In genomic region chr3:130897316-130897715, GRCh38 we compare ENCODE assay signal across 20 cellular contexts. TPM values are rescaled to one million over a fixed set of nuclear protein-coding genes. Genes with fewer than 3 reads are reported as not detected.
DNase-seq lines count a peak whose midpoint lies in the region; ATAC-seq, FAIRE-seq and TF ChIP-seq lines count a peak whose summit lies in the region.
"Had no signal": no experiment of that assay in that cellular context is flagged by ENCODE, and none has a peak within 500 bp of the region (broad histone marks: within the 10 kb centered on the region; RNA-seq: fewer than 3 reads in every experiment).

No MANE protein-coding gene starts in this region.

- H3K9me3 ChIP-seq in BLaER1 treated with 17β-estradiol and CSF1 and Interleukin-3, amounts not matched to agents 10 nM and 100 nM (replicated peaks in 1 of 11) = no peaks in the 10 kb centered on the region
- H3K9me3 ChIP-seq in hepatocyte (ENCODE audit: low read depth) = no peaks in the 10 kb centered on the region
- H3K9me3 ChIP-seq in kidney (ENCODE audit: control insufficient read depth in 1 of 2, low read length in 2 of 2) = no peaks in the 10 kb centered on the region
- H3K9me3 ChIP-seq: heart left ventricle, left ventricle myocardium inferior, uterus had no signal

- H3K4me1 ChIP-seq in BLaER1 treated with 17β-estradiol and CSF1 and Interleukin-3, amounts not matched to agents 10 nM and 100 nM = peaks cover 25 to 58% (median 40%) of the 10 kb centered on the region in 10 experiments
- peaks cover 3% of the 10 kb centered on the region for H3K4me1 ChIP-seq in hepatocyte (ENCODE audit: insufficient read depth)
- H3K4me1 ChIP-seq in kidney (ENCODE audit: control insufficient read depth in 1 of 2, insufficient read depth in 1 of 2, low read depth in 1 of 2, low read length in 2 of 2) = peaks cover 4 to 12% of the 10 kb centered on the region in 2 donors

- no peak for ATAC-seq in GM21529 (IDR thresholded peaks at IDR 0.05; ENCODE audit: unreplicated experiment)
- ATAC-seq in activated CD4-positive, CD25-positive, alpha-beta regulatory T cell treated with anti-CD3 and anti-CD28 coated beads, Interleukin-2, amount 50 U/mL, for 24 hours = no peak
- ATAC-seq: HCT116; heart left ventricle; natural killer cell treated with Interleukin-12 subunit alpha and Interleukin-12 subunit beta and Interleukin-15 and Interleukin-18, amount 100 ng/mL, for 72 hours; PC-3 had no signal

- no peaks in the 10 kb centered on the region for H3K27me3 Mint-ChIP-seq in activated naive CD8-positive, alpha-beta T cell treated with anti-CD3 and anti-CD28 coated beads for 36 hours
- H3K27me3 Mint-ChIP-seq: natural killer cell treated with Interleukin-12 subunit alpha and Interleukin-12 subunit beta and Interleukin-15 and Interleukin-18, amount 100 ng/mL, for 72 hours; progenitor cell of endocrine pancreas had no signal

- no peak overlapping the region for H3K9ac ChIP-seq in BLaER1 treated with 17β-estradiol and CSF1 and Interleukin-3, amounts not matched to agents 10 nM and 100 nM
- no peak overlapping the region for H3K9ac ChIP-seq in kidney (ENCODE audit: low read length in 2 of 2)

- H3K27ac Mint-ChIP-seq in activated naive CD8-positive, alpha-beta T cell treated with anti-CD3 and anti-CD28 coated beads for 36 hours = no peak overlapping the region
- H3K27ac Mint-ChIP-seq: progenitor cell of endocrine pancreas had no signal

- 78% methylated on average over 2 of the region's 2 CpGs for WGBS in hepatocyte (ENCODE audit: low lambda C conversion rate, missing lambda C conversion rate)

- H3K79me2 ChIP-seq in hepatocyte = peaks cover 78% of the 10 kb centered on the region

- peaks cover 12 to 73% (median 52%) of the 10 kb centered on the region in 11 experiments; a peak in 18 of 22 replicates for H4K20me1 ChIP-seq in BLaER1 treated with 17β-estradiol and CSF1 and Interleukin-3, amounts not matched to agents 10 nM and 100 nM
- H4K20me1 ChIP-seq in hepatocyte (ENCODE audit: insufficient read depth, poor library complexity, severe bottlenecking) = peaks cover 39% of the 10 kb centered on the region

- intact Hi-C loops in kidney (cut with DNase I) = no loop called here

- no peak overlapping the region for H3K4me3 ChIP-seq in BLaER1 treated with 17β-estradiol and CSF1 and Interleukin-3, amounts not matched to agents 10 nM and 100 nM
- H3K4me3 ChIP-seq in hepatocyte (no peak overlapping the region), kidney (ENCODE audit: low read length in 2 of 2) (no peak overlapping the region)
- H3K4me3 ChIP-seq: heart left ventricle, left ventricle myocardium inferior, uterus had no signal

- peak overlapping the region; percentile 8 for H3K4me3 Mint-ChIP-seq in activated naive CD8-positive, alpha-beta T cell treated with anti-CD3 and anti-CD28 coated beads for 36 hours

- DNase-seq in HEK293T (ENCODE audit: extremely low spot score) = no peak
- no peak for DNase-seq in activated naive CD8-positive, alpha-beta T cell treated with anti-CD3 and anti-CD28 coated beads for 36 hours
- peak; percentile 8 for DNase-seq in hepatocyte (ENCODE audit: low spot score)
- no peak for DNase-seq in kidney
- no peak for DNase-seq in HuH-7 (ENCODE audit: low spot score)
- DNase-seq: activated CD4-positive, alpha-beta T cell treated with anti-CD3 and anti-CD28 coated beads for 4 hours; heart left ventricle; left ventricle myocardium inferior; NCI-H187 treated with DMSO at 0.1 percent for 48 hours; NCI-H748 treated with DMSO at 0.1 percent for 48 hours; PC-3; SHP77; uterus had no signal

- no peaks in the 10 kb centered on the region for H3K9me3 Mint-ChIP-seq in activated naive CD8-positive, alpha-beta T cell treated with anti-CD3 and anti-CD28 coated beads for 36 hours
- H3K9me3 Mint-ChIP-seq: natural killer cell treated with Interleukin-12 subunit alpha and Interleukin-12 subunit beta and Interleukin-15 and Interleukin-18, amount 100 ng/mL, for 72 hours had no signal

- no peak for FAIRE-seq in kidney (lab: Jason Lieb, UNC)
- FAIRE-seq: GM18507 had no signal

- H3K36me3 ChIP-seq in BLaER1 treated with 17β-estradiol and CSF1 and Interleukin-3, amounts not matched to agents 10 nM and 100 nM = no peaks in the 10 kb centered on the region
- H3K36me3 ChIP-seq in hepatocyte (replicated peaks; ENCODE audit: insufficient read depth, low read depth) (no peaks in the 10 kb centered on the region), kidney (ENCODE audit: control insufficient read depth in 1 of 2, insufficient read depth in 2 of 2, low read length in 2 of 2) (no peaks in the 10 kb centered on the region)
- H3K36me3 ChIP-seq: heart left ventricle, left ventricle myocardium inferior, uterus had no signal

- CTCF ChIA-PET in HEK293T (lab: Yijun Ruan, JAX) = no interaction called here

- TF ChIP-seq CTCF in hepatocyte (IDR thresholded peaks at IDR 0.05; ENCODE audit: poor library complexity) = no peak
- TF ChIP-seq CTCF in kidney (IDR thresholded peaks at IDR 0.05; ENCODE audit: borderline replicate concordance, extremely low read depth, insufficient read depth) = no peak

- no peak overlapping the region for H2AFZ ChIP-seq in hepatocyte

- POLR2A ChIA-PET in HEK293T (lab: Yijun Ruan, JAX) = interaction anchor here (0.8 kb wide), 1 partner anchor 149 kb away, joined by 5 read pairs; no protein-coding TSS in a partner anchor

- H3K9me2 ChIP-seq in hepatocyte (replicated peaks; ENCODE audit: insufficient read depth) = no peaks in the 10 kb centered on the region

- H3K4me2 ChIP-seq in BLaER1 treated with 17β-estradiol and CSF1 and Interleukin-3, amounts not matched to agents 10 nM and 100 nM = peak overlapping the region; percentile 13 to 96 (median 83); a peak in 12 of 22 replicates
- H3K4me2 ChIP-seq in hepatocyte = peak overlapping the region; percentile 90

- peaks cover 4% of the 10 kb centered on the region for H3K36me3 Mint-ChIP-seq in activated naive CD8-positive, alpha-beta T cell treated with anti-CD3 and anti-CD28 coated beads for 36 hours

- H3K4me1 Mint-ChIP-seq in activated naive CD8-positive, alpha-beta T cell treated with anti-CD3 and anti-CD28 coated beads for 36 hours = peaks cover 57% of the 10 kb centered on the region

- no peak overlapping the region for H3K27ac ChIP-seq in BLaER1 treated with 17β-estradiol and CSF1 and Interleukin-3, amounts not matched to agents 10 nM and 100 nM
- H3K27ac ChIP-seq in hepatocyte (no peak overlapping the region), kidney (ENCODE audit: low read depth in 2 of 2, low read length in 2 of 2) (no peak overlapping the region)
- H3K27ac ChIP-seq: heart left ventricle, left ventricle myocardium inferior, uterus had no signal

- no peaks in the 10 kb centered on the region for H3K27me3 ChIP-seq in BLaER1 treated with 17β-estradiol and CSF1 and Interleukin-3, amounts not matched to agents 10 nM and 100 nM
- no peaks in the 10 kb centered on the region for H3K27me3 ChIP-seq in hepatocyte
- H3K27me3 ChIP-seq: heart left ventricle, uterus had no signal

TF ChIP-seq in HEK293T, 16 proteins besides CTCF, POLR2A, EP300 and RAD21:
- TF ChIP-seq FOXM1 (IDR thresholded peaks at IDR 0.05; ENCODE audit: borderline replicate concordance) = no peak
- TF ChIP-seq PKNOX1 (IDR thresholded peaks at IDR 0.05) = 0 out of 2 replicates have a peak, but pooled peaks have one; percentile 8
- TF ChIP-seq FOXK2 (IDR thresholded peaks at IDR 0.05) = no peak
TF ChIP-seq in HEK293T: peak in this region for 1.

RNA-seq across cellular contexts. Expression of gene ATP2C1, which starts 3.4 kb away (rescaled TPM):
- 10 to 100 TPM; 48.8 to 53.2 TPM for total RNA-seq in activated naive CD8-positive, alpha-beta T cell treated with anti-CD3 and anti-CD28 coated beads for 36 hours
- total RNA-seq in hepatocyte (88.2 and 99.4 TPM in 2 replicates), kidney (102 TPM)
- polyA plus RNA-seq in hepatocyte (31.5 and 33.4 TPM in 2 replicates), kidney (ENCODE audit: insufficient read depth, low read depth, low replicate concordance) (46.8 TPM)
